In genomic region chr6:23006656-23007055, GRCh38 we compare ENCODE assay signal across 21 cellular contexts.
DNase-seq lines count a peak whose midpoint lies in the region; FAIRE-seq and TF ChIP-seq lines count a peak whose summit lies in the region.
"Had no signal": no experiment of that assay in that cellular context is flagged by ENCODE, and none has a peak within 500 bp of the region (broad histone marks: within the 10 kb centered on the region; RNA-seq: fewer than 3 reads in every experiment).

No MANE protein-coding gene starts in this region.

- H3K9me3 ChIP-seq in left ventricle myocardium inferior (replicated peaks) (peaks cover 5% of the 10 kb centered on the region), testis (no peaks in the 10 kb centered on the region)
- H3K9me3 ChIP-seq: BLaER1, Caco-2, HAP-1 had no signal

- no peaks in the 10 kb centered on the region for H3K27me3 ChIP-seq in left ventricle myocardium inferior (ENCODE audit: low read depth)
- no peaks in the 10 kb centered on the region for H3K27me3 ChIP-seq in testis
- H3K27me3 ChIP-seq: BLaER1 had no signal

- H3K4me1 ChIP-seq in left ventricle myocardium inferior: peaks cover 5% of the 10 kb centered on the region
- H3K4me1 ChIP-seq in testis: no peaks in the 10 kb centered on the region
- H3K4me1 ChIP-seq: BLaER1, Caco-2, HAP-1 had no signal

- no peaks in the 10 kb centered on the region for H3K36me3 ChIP-seq in left ventricle myocardium inferior
- H3K36me3 ChIP-seq in testis (ENCODE audit: low read depth, missing control alignments): no peaks in the 10 kb centered on the region
- H3K36me3 ChIP-seq: BLaER1, HAP-1 had no signal

- H3K27ac ChIP-seq in left ventricle myocardium inferior (replicated peaks) (no peak overlapping the region), testis (no peak overlapping the region)
- H3K27ac ChIP-seq: BLaER1, C4-2B had no signal

- 55 to 96% methylated on average over 1 of the region's 1 CpG for WGBS in testis, 2 donors

- intact Hi-C loops in left ventricle myocardium inferior (cut with micrococcal nuclease): no loop called here
- intact Hi-C loops in testis (cut with DNase I; ENCODE audit: low total_unique reads): no loop called here

- peak; percentile 97 for FAIRE-seq in endometrium (lab: Jason Lieb, UNC)
- FAIRE-seq: GM12878, GM19239, H54 had no signal

- no peak for TF ChIP-seq POLR2A in testis (IDR thresholded peaks at IDR 0.05)

- TF ChIP-seq CTCF in left ventricle myocardium inferior (IDR thresholded peaks at IDR 0.05; ENCODE audit: borderline replicate concordance): no peak
- no peak for TF ChIP-seq CTCF in testis (IDR thresholded peaks at IDR 0.05)

- H3K4me3 ChIP-seq in left ventricle myocardium inferior (no peak overlapping the region), testis (no peak overlapping the region)
- H3K4me3 ChIP-seq: BLaER1, GM12878, HAP-1 had no signal

- DNase-seq in M059J (ENCODE audit: low read depth) (peak; percentile 12), fibroblast of peridontal ligament (ENCODE audit: extremely low read depth) (peak; percentile 16), left ventricle myocardium inferior (no peak), NCI-H1436 (lab: John Stamatoyannopoulos, UW) (no peak), testis (no peak)
- DNase-seq: Caco-2; CD4-positive, CD25-positive, alpha-beta regulatory T cell; CD8-positive, alpha-beta T cell; DMS153; DND-41; EL; GDM1; GOT3; HFFc6 had no signal

Comparison
In these comparisons a context has a peak if more than half of its experiments do, and no peak if none do; other contexts are left out.
1. DNase-seq: peak in M059J (single experiment) and fibroblast of peridontal ligament (single experiment); none in left ventricle myocardium inferior (single experiment), NCI-H1436 (single experiment) and testis (single experiment).